27 cellular contexts compared by ENCODE assay signal in genomic region chr12:58000499-58000898, GRCh38.
"Had no signal": no experiment of that assay in that cellular context is flagged by ENCODE, and none has a peak within 500 bp of the region (broad histone marks: within the 10 kb centered on the region; RNA-seq: fewer than 3 reads in every experiment).

No MANE protein-coding gene starts in this region.

- H3K9me3 ChIP-seq: colonic mucosa had no signal

- ATAC-seq: effector memory CD8-positive, alpha-beta T cell; esophagus mucosa; foreskin keratinocyte; gastrocnemius medialis; gastroesophageal sphincter; heart left ventricle; heart right ventricle had no signal

- H2AFZ ChIP-seq: hepatocyte had no signal

- FAIRE-seq: endometrium, endothelial cell of umbilical vein had no signal

- H3K27me3 ChIP-seq: colonic mucosa, dorsolateral prefrontal cortex, esophagus muscularis mucosa, esophagus squamous epithelium, foreskin keratinocyte, gastrocnemius medialis, gastroesophageal sphincter, heart left ventricle, heart right ventricle, hepatocyte had no signal

- H3K79me2 ChIP-seq: hepatocyte had no signal

- H3K4me1 ChIP-seq: colonic mucosa, esophagus muscularis mucosa, esophagus squamous epithelium, foreskin keratinocyte, gastrocnemius medialis, gastroesophageal sphincter, heart left ventricle, heart right ventricle had no signal

- H3K4me2 ChIP-seq: hepatocyte had no signal

- DNase-seq: colonic mucosa; cortex of kidney; dermis blood vessel endothelial cell; dorsolateral prefrontal cortex; effector CD4-positive, alpha-beta T cell; effector CD8-positive, alpha-beta T cell; effector memory CD4-positive, alpha-beta T cell; effector memory CD8-positive, alpha-beta T cell; endodermal cell; erythroblast; esophagus squamous epithelium; foreskin fibroblast; foreskin keratinocyte; foreskin melanocyte; gastrocnemius medialis; glutamatergic neuron; head of caudate nucleus; heart left ventricle; heart right ventricle had no signal

- H3K36me3 ChIP-seq: colonic mucosa, esophagus muscularis mucosa, esophagus squamous epithelium, gastrocnemius medialis, gastroesophageal sphincter, heart left ventricle, heart right ventricle had no signal

- H3K4me3 ChIP-seq: colonic mucosa, coronary artery, dorsolateral prefrontal cortex, esophagus muscularis mucosa, esophagus squamous epithelium, gastrocnemius medialis, gastroesophageal sphincter, heart left ventricle, heart right ventricle, hepatocyte had no signal

- H3K27ac ChIP-seq: colonic mucosa, coronary artery, dorsolateral prefrontal cortex, epithelial cell of prostate, esophagus muscularis mucosa, esophagus squamous epithelium, foreskin keratinocyte, gastrocnemius medialis, gastroesophageal sphincter, heart left ventricle, heart right ventricle, hepatocyte had no signal
